ENCODE assay signal across 29 cellular contexts in the genomic region with DNA sequence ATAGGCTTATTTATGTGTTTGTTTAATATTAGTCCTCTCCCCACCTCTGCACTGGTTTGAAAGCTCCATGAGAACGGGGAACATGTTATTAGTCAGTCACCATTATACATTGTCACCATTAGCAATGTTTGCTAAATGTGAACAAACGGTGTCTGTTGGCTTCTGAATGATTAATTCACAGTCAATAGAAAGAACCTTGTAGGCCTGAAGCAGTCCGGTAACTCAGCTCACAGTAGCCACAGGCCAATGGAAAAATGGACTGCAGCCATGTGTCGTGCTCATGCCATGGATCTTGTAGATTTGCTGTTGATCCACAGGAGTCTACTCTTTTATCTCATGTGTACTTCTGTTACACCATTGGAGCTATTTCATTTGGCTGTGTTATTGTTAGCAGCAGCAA. TPM values are rescaled to one million over a fixed set of nuclear protein-coding genes. Genes with fewer than 3 reads are reported as not detected.
"Had no signal": no experiment of that assay in that cellular context is flagged by ENCODE, and none has a peak within 500 bp of the region (broad histone marks: within the 10 kb centered on the region; RNA-seq: fewer than 3 reads in every experiment).

No MANE protein-coding gene starts in this region.

- H3K4me1 Mint-ChIP-seq: activated CD4-positive, alpha-beta T cell treated with anti-CD3 and anti-CD28 coated beads for 36 hours; activated CD8-positive, alpha-beta memory T cell treated with anti-CD3 and anti-CD28 coated beads, Interleukin-2, amount 10 ng/mL, durations not matched to agents 7 days and 5 days; activated naive CD8-positive, alpha-beta T cell treated with anti-CD3 and anti-CD28 coated beads, Interleukin-2, amount 10 ng/mL, durations not matched to agents 7 days and 5 days; nephron; stimulated activated naive B cell treated with anti-CD40 and anti-IgM and Interleukin-4, amounts not matched to agents 10 μg/mL and 1 μg/mL and 100 μg/mL, for 72 hours had no signal

- DNase-seq: activated CD4-positive, CD25-positive, alpha-beta regulatory T cell; activated CD8-positive, alpha-beta memory T cell treated with anti-CD3 and anti-CD28 coated beads, Interleukin-2, amount 10 ng/mL, durations not matched to agents 7 days and 5 days; activated CD8-positive, alpha-beta T cell treated with anti-CD3 and anti-CD28 coated beads, Interleukin-2, amount 10 ng/mL, durations not matched to agents 7 days and 5 days; activated effector memory CD4-positive, alpha-beta T cell treated with Interleukin-2 at 50 U/mL for 16 hours; activated naive CD4-positive, alpha-beta T cell treated with anti-CD3 and anti-CD28 coated beads for 36 hours; activated naive CD8-positive, alpha-beta T cell treated with anti-CD3 and anti-CD28 coated beads, Interleukin-2, amount 10 ng/mL, durations not matched to agents 7 days and 5 days; brain microvascular endothelial cell; dorsolateral prefrontal cortex; effector memory CD4-positive, alpha-beta T cell; gastrocnemius medialis; glutamatergic neuron; islet precursor cell; left ventricle myocardium inferior; mesendoderm; mucosa of descending colon; psoas muscle; sigmoid colon; small intestine; stimulated activated CD4-positive, alpha-beta T cell treated with anti-CD3 and anti-CD28 coated beads, Interleukin-2, amount 100 ng/mL, for 24 hours; stimulated activated naive B cell treated with anti-CD40 and anti-IgM and Interleukin-4, amounts not matched to agents 10 μg/mL and 1 μg/mL and 100 μg/mL, for 72 hours; tibial artery; upper lobe of right lung had no signal

- H3K9me3 ChIP-seq: ascending aorta, gastrocnemius medialis, left ventricle myocardium inferior, mucosa of descending colon, psoas muscle, sigmoid colon, suprapubic skin, tibial artery, upper lobe of right lung had no signal

- H3K4me1 ChIP-seq: ascending aorta, gastrocnemius medialis, left ventricle myocardium inferior, psoas muscle, sigmoid colon, suprapubic skin, tibial artery, upper lobe of right lung had no signal

- H3K27ac Mint-ChIP-seq: activated CD4-positive, alpha-beta T cell treated with anti-CD3 and anti-CD28 coated beads for 36 hours; activated CD8-positive, alpha-beta memory T cell treated with anti-CD3 and anti-CD28 coated beads, Interleukin-2, amount 10 ng/mL, durations not matched to agents 7 days and 5 days; activated CD8-positive, alpha-beta T cell treated with anti-CD3 and anti-CD28 coated beads, Interleukin-2, amount 10 ng/mL, durations not matched to agents 7 days and 5 days; activated naive CD4-positive, alpha-beta T cell treated with anti-CD3 and anti-CD28 coated beads for 36 hours; activated naive CD8-positive, alpha-beta T cell treated with anti-CD3 and anti-CD28 coated beads, Interleukin-2, amount 10 ng/mL, durations not matched to agents 7 days and 5 days; nephron; stimulated activated naive B cell treated with anti-CD40 and anti-IgM and Interleukin-4, amounts not matched to agents 10 μg/mL and 1 μg/mL and 100 μg/mL, for 72 hours had no signal

- H3K4me3 ChIP-seq: ascending aorta, coronary artery, dorsolateral prefrontal cortex, gastrocnemius medialis, left ventricle myocardium inferior, lung, mucosa of descending colon, psoas muscle, sigmoid colon, suprapubic skin, tibial artery, upper lobe of right lung had no signal

- H3K27me3 ChIP-seq: ascending aorta, brain microvascular endothelial cell, dorsolateral prefrontal cortex, gastrocnemius medialis, sigmoid colon, suprapubic skin, tibial artery, upper lobe of right lung had no signal

- ATAC-seq: activated CD4-positive, alpha-beta T cell treated with anti-CD3 and anti-CD28 coated beads for 36 hours; activated CD8-positive, alpha-beta memory T cell treated with anti-CD3 and anti-CD28 coated beads, Interleukin-2, amount 10 ng/mL, durations not matched to agents 7 days and 5 days; activated CD8-positive, alpha-beta T cell treated with anti-CD3 and anti-CD28 coated beads, Interleukin-2, amount 10 ng/mL, durations not matched to agents 7 days and 5 days; gastrocnemius medialis; mucosa of descending colon; psoas muscle; stimulated activated naive B cell treated with anti-CD40 and anti-IgM and Interleukin-4, amounts not matched to agents 10 μg/mL and 1 μg/mL and 100 μg/mL, for 72 hours; upper lobe of right lung had no signal

- H3K4me3 Mint-ChIP-seq: activated CD4-positive, alpha-beta T cell treated with anti-CD3 and anti-CD28 coated beads for 36 hours; activated CD8-positive, alpha-beta memory T cell treated with anti-CD3 and anti-CD28 coated beads, Interleukin-2, amount 10 ng/mL, durations not matched to agents 7 days and 5 days; activated CD8-positive, alpha-beta T cell treated with anti-CD3 and anti-CD28 coated beads, Interleukin-2, amount 10 ng/mL, durations not matched to agents 7 days and 5 days; activated naive CD4-positive, alpha-beta T cell treated with anti-CD3 and anti-CD28 coated beads for 36 hours; activated naive CD8-positive, alpha-beta T cell treated with anti-CD3 and anti-CD28 coated beads, Interleukin-2, amount 10 ng/mL, durations not matched to agents 7 days and 5 days; nephron; stimulated activated naive B cell treated with anti-CD40 and anti-IgM and Interleukin-4, amounts not matched to agents 10 μg/mL and 1 μg/mL and 100 μg/mL, for 72 hours had no signal

- H3K9me3 Mint-ChIP-seq: activated naive CD4-positive, alpha-beta T cell treated with anti-CD3 and anti-CD28 coated beads for 36 hours; activated naive CD8-positive, alpha-beta T cell treated with anti-CD3 and anti-CD28 coated beads, Interleukin-2, amount 10 ng/mL, durations not matched to agents 7 days and 5 days; nephron; stimulated activated naive B cell treated with anti-CD40 and anti-IgM and Interleukin-4, amounts not matched to agents 10 μg/mL and 1 μg/mL and 100 μg/mL, for 72 hours had no signal

- H3K27ac ChIP-seq: ascending aorta, brain microvascular endothelial cell, coronary artery, gastrocnemius medialis, left ventricle myocardium inferior, psoas muscle, sigmoid colon, suprapubic skin, tibial artery, upper lobe of right lung had no signal

- H3K36me3 ChIP-seq: ascending aorta, brain microvascular endothelial cell, gastrocnemius medialis, left ventricle myocardium inferior, sigmoid colon, suprapubic skin, tibial artery, upper lobe of right lung had no signal

- H3K36me3 Mint-ChIP-seq: activated CD8-positive, alpha-beta memory T cell treated with anti-CD3 and anti-CD28 coated beads, Interleukin-2, amount 10 ng/mL, durations not matched to agents 7 days and 5 days; activated naive CD8-positive, alpha-beta T cell treated with anti-CD3 and anti-CD28 coated beads, Interleukin-2, amount 10 ng/mL, durations not matched to agents 7 days and 5 days; stimulated activated naive B cell treated with anti-CD40 and anti-IgM and Interleukin-4, amounts not matched to agents 10 μg/mL and 1 μg/mL and 100 μg/mL, for 72 hours had no signal

RNA-seq across cellular contexts. Expression of gene NHLH2, which starts 49.7 kb away (rescaled TPM):
- total RNA-seq: activated CD4-positive, alpha-beta T cell treated with anti-CD3 and anti-CD28 coated beads for 36 hours; activated CD8-positive, alpha-beta memory T cell treated with anti-CD3 and anti-CD28 coated beads, Interleukin-2, amount 10 ng/mL, durations not matched to agents 7 days and 5 days; activated CD8-positive, alpha-beta T cell treated with anti-CD3 and anti-CD28 coated beads, Interleukin-2, amount 10 ng/mL, durations not matched to agents 7 days and 5 days; activated naive CD4-positive, alpha-beta T cell treated with anti-CD3 and anti-CD28 coated beads for 36 hours; activated naive CD8-positive, alpha-beta T cell treated with anti-CD3 and anti-CD28 coated beads, Interleukin-2, amount 10 ng/mL, durations not matched to agents 7 days and 5 days; ascending aorta; gastrocnemius medialis; left ventricle myocardium inferior; mucosa of descending colon; osteoblast; psoas muscle had no signal
- polyA plus RNA-seq: psoas muscle, sigmoid colon, small intestine had no signal
